ENCODE assay signal across 12 cellular contexts in the genomic region with DNA sequence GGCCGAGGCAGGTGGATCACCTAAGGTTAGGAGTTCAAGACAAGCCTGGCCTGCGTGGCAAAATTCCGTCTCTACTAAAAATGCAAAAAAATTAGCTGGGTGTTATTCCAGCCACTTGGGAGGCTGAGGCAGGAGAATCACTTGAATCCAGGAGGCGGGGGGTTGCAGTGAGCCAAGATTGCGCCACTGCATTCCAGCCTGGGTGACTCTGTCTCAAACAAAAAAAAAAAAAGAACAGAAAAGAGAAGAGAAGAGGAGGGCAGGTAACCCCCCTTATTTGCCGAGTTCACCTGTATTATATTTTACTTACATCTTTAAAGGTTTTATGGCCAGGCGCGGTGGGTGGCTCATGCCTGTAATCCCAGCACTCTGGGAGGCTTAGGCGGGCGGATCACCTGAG.
DNase-seq lines count a peak whose midpoint lies in the region; ATAC-seq and TF ChIP-seq lines count a peak whose summit lies in the region.
"Had no signal": no experiment of that assay in that cellular context is flagged by ENCODE, and none has a peak within 500 bp of the region (broad histone marks: within the 10 kb centered on the region; RNA-seq: fewer than 3 reads in every experiment).

No MANE protein-coding gene starts in this region.

- H3K9me3 ChIP-seq in CD4-positive, CD25-positive, alpha-beta regulatory T cell (ENCODE audit: control insufficient read depth in 2 of 2, low read length in 2 of 2) = no peaks in the 10 kb centered on the region
- no peaks in the 10 kb centered on the region for H3K9me3 ChIP-seq in neuronal stem cell (replicated peaks in 1 of 2; ENCODE audit: control insufficient read depth in 2 of 2, insufficient read depth in 1 of 2, low read depth in 1 of 2, low read length in 2 of 2)

- TF ChIP-seq RAD21 in Ishikawa (IDR thresholded peaks at IDR 0.05; ENCODE audit: low read depth) = no peak

- H2BK120ac ChIP-seq in neuronal stem cell (ENCODE audit: low read depth, low read length) = no peak overlapping the region

- no peak for ATAC-seq in CD4-positive, CD25-positive, alpha-beta regulatory T cell (ENCODE audit: low read depth in 2 of 2)
- ATAC-seq in GM18505 (IDR thresholded peaks at IDR 0.05; ENCODE audit: unreplicated experiment) = no peak

- peak overlapping the region; percentile 41 to 78 (median 54) for H3K4me3 Mint-ChIP-seq in CD4-positive, CD25-positive, alpha-beta regulatory T cell
- no peak overlapping the region for H3K4me3 Mint-ChIP-seq in dendritic cell treated with granulocyte-macrophage colony-stimulating factor and Interleukin-4, amounts not matched to agents 40 ng/mL and 50 ng/mL, for 4 days

- H3K27me3 ChIP-seq in CD4-positive, CD25-positive, alpha-beta regulatory T cell (ENCODE audit: control insufficient read depth, insufficient read depth, low read length) = no peaks in the 10 kb centered on the region
- no peaks in the 10 kb centered on the region for H3K27me3 ChIP-seq in rectal smooth muscle tissue (ENCODE audit: control insufficient read depth, insufficient read depth, low read length)
- no peaks in the 10 kb centered on the region for H3K27me3 ChIP-seq in neuronal stem cell (ENCODE audit: control insufficient read depth in 3 of 3, insufficient read depth in 3 of 3, low read depth in 1 of 3, low read length in 3 of 3)

- no peak overlapping the region for H3K4me3 ChIP-seq in CD4-positive, CD25-positive, alpha-beta regulatory T cell (ENCODE audit: low read depth, low read length)
- H3K4me3 ChIP-seq in rectal smooth muscle tissue (ENCODE audit: low read length) = no peak overlapping the region
- H3K4me3 ChIP-seq in neuronal stem cell (ENCODE audit: low read length in 2 of 2) = no peak overlapping the region

- no peak overlapping the region for H2BK5ac ChIP-seq in neuronal stem cell (ENCODE audit: low read length)

- no peak overlapping the region for H2BK12ac ChIP-seq in neuronal stem cell (ENCODE audit: low read length)

- intact Hi-C loops in dendritic cell treated with granulocyte-macrophage colony-stimulating factor and Interleukin-4, amounts not matched to agents 40 ng/mL and 50 ng/mL, for 4 days (cut with micrococcal nuclease) = no loop called here

- no peak overlapping the region for H2AK5ac ChIP-seq in neuronal stem cell (ENCODE audit: low read depth, low read length)

- no peak overlapping the region for H2AFZ ChIP-seq in neuronal stem cell (ENCODE audit: low read length)

- H3K27me3 Mint-ChIP-seq in CD4-positive, CD25-positive, alpha-beta regulatory T cell = no peaks in the 10 kb centered on the region
- no peaks in the 10 kb centered on the region for H3K27me3 Mint-ChIP-seq in dendritic cell treated with granulocyte-macrophage colony-stimulating factor and Interleukin-4, amounts not matched to agents 40 ng/mL and 50 ng/mL, for 4 days

- no peak overlapping the region for H3K4me2 ChIP-seq in neuronal stem cell (ENCODE audit: insufficient read depth, low read length, poor library complexity, severe bottlenecking)

- no peak overlapping the region for H3K18ac ChIP-seq in neuronal stem cell (ENCODE audit: low read length)

- H2BK15ac ChIP-seq in neuronal stem cell (ENCODE audit: low read length) = no peak overlapping the region

- H3K4ac ChIP-seq in neuronal stem cell (ENCODE audit: low read length) = no peak overlapping the region

- H3K4me1 Mint-ChIP-seq in CD4-positive, CD25-positive, alpha-beta regulatory T cell = peaks cover 29 to 87% (median 54%) of the 10 kb centered on the region in 4 donors
- peaks cover 86% of the 10 kb centered on the region for H3K4me1 Mint-ChIP-seq in dendritic cell treated with granulocyte-macrophage colony-stimulating factor and Interleukin-4, amounts not matched to agents 40 ng/mL and 50 ng/mL, for 4 days (ENCODE audit: low read depth)

- H3K27ac ChIP-seq in CD4-positive, CD25-positive, alpha-beta regulatory T cell (ENCODE audit: insufficient read depth, low read length, poor library complexity, severe bottlenecking) = peak overlapping the region; percentile 47
- peak overlapping the region; percentile 99 for H3K27ac ChIP-seq in rectal smooth muscle tissue (ENCODE audit: low read depth, low read length)
- no peak overlapping the region for H3K27ac ChIP-seq in neuronal stem cell (replicated peaks; ENCODE audit: low read length)

- peaks cover 20% of the 10 kb centered on the region for H3K36me3 Mint-ChIP-seq in CD4-positive, CD25-positive, alpha-beta regulatory T cell
- H3K36me3 Mint-ChIP-seq in dendritic cell treated with granulocyte-macrophage colony-stimulating factor and Interleukin-4, amounts not matched to agents 40 ng/mL and 50 ng/mL, for 4 days (ENCODE audit: low read depth) = peaks cover 40% of the 10 kb centered on the region

- no peak for DNase-seq in CD4-positive, CD25-positive, alpha-beta regulatory T cell
- no peak for DNase-seq in neuronal stem cell (ENCODE audit: low spot score)
- no peak for DNase-seq in NCI-H345 treated with DMSO at 0.1 percent for 48 hours (lab: John Stamatoyannopoulos, UW; ENCODE audit: unreplicated experiment)
- DNase-seq in putamen (ENCODE audit: low spot score) = no peak
- DNase-seq: activated CD4-positive, CD25-positive, alpha-beta regulatory T cell treated with anti-CD3 and anti-CD28 coated beads, Interleukin-2, amount 50 U/mL, for 72 hours; dermis blood vessel endothelial cell; H7; NCI-H1417 treated with DMSO at 0.1 percent for 48 hours had no signal

- H3K23ac ChIP-seq in neuronal stem cell (ENCODE audit: low read depth, low read length, poor library complexity) = no peak overlapping the region

- no peaks in the 10 kb centered on the region for H3K79me1 ChIP-seq in neuronal stem cell (ENCODE audit: low read depth, low read length)

- H3K4me1 ChIP-seq in CD4-positive, CD25-positive, alpha-beta regulatory T cell (ENCODE audit: control insufficient read depth, insufficient read depth, low read length, poor library complexity, severe bottlenecking) = peaks cover 44% of the 10 kb centered on the region
- peaks cover 86% of the 10 kb centered on the region for H3K4me1 ChIP-seq in rectal smooth muscle tissue (ENCODE audit: control insufficient read depth, insufficient read depth, low read length)
- H3K4me1 ChIP-seq in neuronal stem cell (ENCODE audit: control insufficient read depth in 2 of 2, insufficient read depth in 1 of 2, low read depth in 1 of 2, low read length in 2 of 2) = peaks cover 14 to 34% of the 10 kb centered on the region in 2 donors

- peak overlapping the region; percentile 75 to 93 (median 82) for H3K27ac Mint-ChIP-seq in CD4-positive, CD25-positive, alpha-beta regulatory T cell
- peak overlapping the region; percentile 86 for H3K27ac Mint-ChIP-seq in dendritic cell treated with granulocyte-macrophage colony-stimulating factor and Interleukin-4, amounts not matched to agents 40 ng/mL and 50 ng/mL, for 4 days

- H3K14ac ChIP-seq in neuronal stem cell (ENCODE audit: low read length) = no peak overlapping the region

- TF ChIP-seq EP300 in Ishikawa (IDR thresholded peaks at IDR 0.05; ENCODE audit: borderline replicate concordance) = no peak

- TF ChIP-seq POLR2A in GM18505 (IDR thresholded peaks at IDR 0.05; ENCODE audit: borderline replicate concordance, extremely low read depth, insufficient read depth, insufficient read length) = no peak

- H3K9me3 Mint-ChIP-seq in CD4-positive, CD25-positive, alpha-beta regulatory T cell = no peaks in the 10 kb centered on the region
- H3K9me3 Mint-ChIP-seq in dendritic cell treated with granulocyte-macrophage colony-stimulating factor and Interleukin-4, amounts not matched to agents 40 ng/mL and 50 ng/mL, for 4 days = no peaks in the 10 kb centered on the region

- no peak overlapping the region for H4K91ac ChIP-seq in neuronal stem cell (ENCODE audit: low read depth, low read length, poor library complexity)

- no peak overlapping the region for H4K8ac ChIP-seq in neuronal stem cell (ENCODE audit: low read depth, low read length)

- no CpG with 5 or more reads among the region's 10 CpGs for WGBS in neuronal stem cell (ENCODE audit: extremely low coverage in 2 of 2, insufficient read length in 2 of 2, insufficient replicate concordance in 1 of 2), 2 donors

- H3K9ac ChIP-seq in rectal smooth muscle tissue (ENCODE audit: low read length) = no peak overlapping the region
- no peak overlapping the region for H3K9ac ChIP-seq in neuronal stem cell (ENCODE audit: low read depth, low read length, poor library complexity)

- peaks cover 20% of the 10 kb centered on the region for H3K36me3 ChIP-seq in CD4-positive, CD25-positive, alpha-beta regulatory T cell (ENCODE audit: control insufficient read depth, insufficient read depth, low read length)
- H3K36me3 ChIP-seq in rectal smooth muscle tissue (ENCODE audit: control insufficient read depth, insufficient read depth, low read length) = no peaks in the 10 kb centered on the region
- H3K36me3 ChIP-seq in neuronal stem cell (replicated peaks in 1 of 2; ENCODE audit: control insufficient read depth in 2 of 2, insufficient read depth in 2 of 2, low read length in 2 of 2) = peaks cover 6 to 23% of the 10 kb centered on the region in 2 donors

TF ChIP-seq in Ishikawa, 13 proteins besides CTCF, POLR2A, EP300 and RAD21:
- TF ChIP-seq CEBPB (IDR thresholded peaks at IDR 0.05) = peak; percentile 48; the same call in 1 of the 2 replicates
- no peak for TF ChIP-seq ZBTB7A (IDR thresholded peaks at IDR 0.05; ENCODE audit: low read depth)
